11 cellular contexts compared by ENCODE assay signal in genomic region chr20:2741463-2741862, GRCh38. TPM values are rescaled to one million over a fixed set of nuclear protein-coding genes. Genes with fewer than 3 reads are reported as not detected.
DNase-seq lines count a peak whose midpoint lies in the region; ATAC-seq and TF ChIP-seq lines count a peak whose summit lies in the region.
"Had no signal": no experiment of that assay in that cellular context is flagged by ENCODE, and none has a peak within 500 bp of the region (broad histone marks: within the 10 kb centered on the region; RNA-seq: fewer than 3 reads in every experiment).

No MANE protein-coding gene starts in this region.

- no peak overlapping the region for H3K9ac ChIP-seq in PC-3 (ENCODE audit: low read length)

- peak overlapping the region; percentile 34 for H3K4me3 Mint-ChIP-seq in natural killer cell treated with Interleukin-12 subunit alpha and Interleukin-12 subunit beta and Interleukin-15 and Interleukin-18, amount 100 ng/mL, for 72 hours

- no peaks in the 10 kb centered on the region; the same call in 1 of the 2 replicates for H3K27me3 ChIP-seq in PC-3 (ENCODE audit: low read length)

- H4K20me1 ChIP-seq in PC-3 (ENCODE audit: low read length): no peaks in the 10 kb centered on the region

- H3K36me3 ChIP-seq in PC-3 (ENCODE audit: low read depth, low read length): no peaks in the 10 kb centered on the region
- H3K36me3 ChIP-seq: cardiac muscle cell, left lung, WERI-Rb-1 had no signal

- H3K4me1 Mint-ChIP-seq in natural killer cell treated with Interleukin-12 subunit alpha and Interleukin-12 subunit beta and Interleukin-15 and Interleukin-18, amount 100 ng/mL, for 72 hours (ENCODE audit: low read depth in 2 of 2): peaks cover 41 to 55% of the 10 kb centered on the region in 2 donors

- H3K27ac Mint-ChIP-seq in activated naive CD4-positive, alpha-beta T cell treated with anti-CD3 and anti-CD28 coated beads, Interleukin-2, amount 50 U/mL, for 72 hours: peak overlapping the region in 1 of 2 donors; percentile 75
- peak overlapping the region; percentile 64 to 77 for H3K27ac Mint-ChIP-seq in natural killer cell treated with Interleukin-12 subunit alpha and Interleukin-12 subunit beta and Interleukin-15 and Interleukin-18, amount 100 ng/mL, for 72 hours

- H3K27me3 Mint-ChIP-seq in natural killer cell treated with Interleukin-12 subunit alpha and Interleukin-12 subunit beta and Interleukin-15 and Interleukin-18, amount 100 ng/mL, for 72 hours: no peaks in the 10 kb centered on the region

- no peak overlapping the region for H3K4me3 ChIP-seq in PC-3 (ENCODE audit: low read length)
- H3K4me3 ChIP-seq: cardiac muscle cell, left lung had no signal

- H3K79me2 ChIP-seq in PC-3 (ENCODE audit: low read length): no peaks in the 10 kb centered on the region

- ATAC-seq in PC-3: peak; percentile 67
- ATAC-seq in activated naive CD4-positive, alpha-beta T cell treated with anti-CD3 and anti-CD28 coated beads, Interleukin-2, amount 50 U/mL, for 72 hours: peak; percentile 67 to 79
- ATAC-seq in natural killer cell treated with Interleukin-12 subunit alpha and Interleukin-12 subunit beta and Interleukin-15 and Interleukin-18, amount 100 ng/mL, for 72 hours: peak; percentile 78 to 81
- ATAC-seq: left lung had no signal

- no peak for TF ChIP-seq CTCF in PC-3 (conservative IDR thresholded peaks at IDR 0.05; ENCODE audit: low read depth, low read length)

- 0 out of 2 replicates have a peak, but pooled peaks cover 5% of the 10 kb centered on the region for H3K4me1 ChIP-seq in PC-3 (ENCODE audit: insufficient read depth, low read length)
- H3K4me1 ChIP-seq: left lung had no signal

- H3K9me3 ChIP-seq in PC-3 (ENCODE audit: low read length): no peaks in the 10 kb centered on the region
- H3K9me3 ChIP-seq: left lung had no signal

- no peaks in the 10 kb centered on the region for H3K9me2 ChIP-seq in PC-3 (replicated peaks; ENCODE audit: low read length)

- BruUV-seq in PC-3 (replicated peaks; lab: Mats Ljungman, UMichigan): no TSS peak

- intact Hi-C loops in PC-3 (cut with micrococcal nuclease): no loop called here

- H3K27ac ChIP-seq in PC-3 (ENCODE audit: low read length): no peak overlapping the region
- H3K27ac ChIP-seq: cardiac muscle cell, left lung, WERI-Rb-1 had no signal

- in situ Hi-C loops in ACHN (cut with HindIII; ENCODE audit: low pct_ligation_motif_present, low pct_unique_long_range_greater_than_20kb, low sequenced_read_pairs): no loop called here

- H2AFZ ChIP-seq in PC-3 (ENCODE audit: low read length): no peak overlapping the region

- POLR2A ChIA-PET in PC-3 (lab: Charles Lee; ENCODE audit: unreplicated experiment): no interaction called here

- H3K9me3 Mint-ChIP-seq in activated naive CD4-positive, alpha-beta T cell treated with anti-CD3 and anti-CD28 coated beads, Interleukin-2, amount 50 U/mL, for 72 hours: no peaks in the 10 kb centered on the region
- no peaks in the 10 kb centered on the region for H3K9me3 Mint-ChIP-seq in natural killer cell treated with Interleukin-12 subunit alpha and Interleukin-12 subunit beta and Interleukin-15 and Interleukin-18, amount 100 ng/mL, for 72 hours

- no peaks in the 10 kb centered on the region for H3K36me3 Mint-ChIP-seq in activated naive CD4-positive, alpha-beta T cell treated with anti-CD3 and anti-CD28 coated beads, Interleukin-2, amount 50 U/mL, for 72 hours
- H3K36me3 Mint-ChIP-seq in natural killer cell treated with Interleukin-12 subunit alpha and Interleukin-12 subunit beta and Interleukin-15 and Interleukin-18, amount 100 ng/mL, for 72 hours: no peaks in the 10 kb centered on the region

- H3F3A ChIP-seq in PC-3 (ENCODE audit: low read length, unreplicated experiment): no peaks in the 10 kb centered on the region

- CTCF ChIA-PET in PC-3 (lab: Charles Lee): interaction anchor here (0.6 kb wide), 1 partner anchor 840 kb away, joined by 3 read pairs; no protein-coding TSS in a partner anchor

- H3K4me2 ChIP-seq in PC-3 (ENCODE audit: low read length): no peak overlapping the region

- DNase-seq in activated effector memory CD4-positive, alpha-beta T cell treated with anti-CD3 and anti-CD28 coated beads, Interleukin-2, amount 50 U/mL, for 16 hours: peak; percentile 63
- no peak for DNase-seq in activated effector memory CD4-positive, alpha-beta T cell treated with Interleukin-2 at 50 U/mL for 16 hours
- DNase-seq in PC-3 (peak; percentile 16), NCI-H524 treated with DMSO at 0.1 percent for 48 hours (lab: John Stamatoyannopoulos, UW) (no peak), glomerular visceral epithelial cell (ENCODE audit: extremely low spot score) (no peak), ACHN (no peak)
- no peak for DNase-seq in activated naive CD4-positive, alpha-beta T cell treated with anti-CD3 and anti-CD28 coated beads, Interleukin-2, amount 50 U/mL, for 72 hours (ENCODE audit: low spot score in 2 of 2)
- DNase-seq in natural killer cell treated with Interleukin-12 subunit alpha and Interleukin-12 subunit beta and Interleukin-15 and Interleukin-18, amount 100 ng/mL, for 72 hours (ENCODE audit: low spot score): no peak
- DNase-seq: left lung, WERI-Rb-1 had no signal

RNA-seq across cellular contexts. Expression of gene EBF4, which starts 48.9 kb away (rescaled TPM):
- 0.98 and 1.8 TPM in 2 replicates for total RNA-seq in PC-3 (2014; rRNA removed)
- 1 to 10 TPM; 4.0 to 8.3 TPM for total RNA-seq in activated naive CD4-positive, alpha-beta T cell treated with anti-CD3 and anti-CD28 coated beads, Interleukin-2, amount 50 U/mL, for 72 hours
- total RNA-seq in natural killer cell treated with Interleukin-12 subunit alpha and Interleukin-12 subunit beta and Interleukin-15 and Interleukin-18, amount 100 ng/mL, for 72 hours: 10 to 100 TPM; 14.8 to 31.4 TPM

RNA-seq across cellular contexts. Expression of gene CPXM1, which starts 59.0 kb away (rescaled TPM):
- total RNA-seq in PC-3 (2014; rRNA removed): not detected in 2 replicates
- total RNA-seq in activated naive CD4-positive, alpha-beta T cell treated with anti-CD3 and anti-CD28 coated beads, Interleukin-2, amount 50 U/mL, for 72 hours: 1 to 10 TPM; 1.1 to 3.5 TPM
- total RNA-seq in natural killer cell treated with Interleukin-12 subunit alpha and Interleukin-12 subunit beta and Interleukin-15 and Interleukin-18, amount 100 ng/mL, for 72 hours: 10 to 100 TPM; 47.8 to 53.5 TPM

Comparison
In these comparisons a context has a peak if more than half of its experiments do, and no peak if none do; other contexts are left out.
1. DNase-seq: peak in activated effector memory CD4-positive, alpha-beta T cell treated with anti-CD3 and anti-CD28 coated beads, Interleukin-2, amount 50 U/mL, for 16 hours (single experiment) and PC-3 (single experiment); none in activated effector memory CD4-positive, alpha-beta T cell treated with Interleukin-2 at 50 U/mL for 16 hours (single experiment), activated naive CD4-positive, alpha-beta T cell treated with anti-CD3 and anti-CD28 coated beads, Interleukin-2, amount 50 U/mL, for 72 hours (0 of 2), natural killer cell treated with Interleukin-12 subunit alpha and Interleukin-12 subunit beta and Interleukin-15 and Interleukin-18, amount 100 ng/mL, for 72 hours (single experiment), NCI-H524 treated with DMSO at 0.1 percent for 48 hours (single experiment), glomerular visceral epithelial cell (single experiment) and ACHN (single experiment).
2. RNA of gene CPXM1, which starts 59.0 kb away (total RNA-seq): 47.8 to 53.5 TPM in natural killer cell treated with Interleukin-12 subunit alpha and Interleukin-12 subunit beta and Interleukin-15 and Interleukin-18, amount 100 ng/mL, for 72 hours; 1.1 to 3.5 TPM in activated naive CD4-positive, alpha-beta T cell treated with anti-CD3 and anti-CD28 coated beads, Interleukin-2, amount 50 U/mL, for 72 hours and not detected in PC-3; every median in the first group is over 10 times any median in the second.
3. Peak in every context shown above with its lines, with median percentiles within 50 percentile points of each other: ATAC-seq.